In genomic region chr9:112097712-112098688, GRCh38 we compare ENCODE assay signal across 8 cellular contexts.
DNase-seq lines count a peak whose midpoint lies in the region; ATAC-seq and TF ChIP-seq lines count a peak whose summit lies in the region.

No MANE protein-coding gene starts in this region.

- H3K4me3 ChIP-seq in neural cell (ENCODE audit: low read length), result no peak overlapping the region

- TF ChIP-seq EP300 in neural cell (conservative IDR thresholded peaks at IDR 0.05; ENCODE audit: poor library complexity, severe bottlenecking), result no peak

- peak; percentile 85 for DNase-seq in KBM-7
- peak; percentile 21 for DNase-seq in OCI-M2 (lab: John Stamatoyannopoulos, UW; ENCODE audit: unreplicated experiment)
- DNase-seq in activated T-cell treated with anti-CD3 and anti-CD28 coated beads, Interleukin-2, amount 50 U/mL, for 1 hour, result peak; percentile 58
- DNase-seq in fibroblast of gingiva (ENCODE audit: low read depth), result peak; percentile 63
- DNase-seq in superior temporal gyrus (ENCODE audit: extremely low spot score), result peak; percentile 86

- no peak for ATAC-seq in GM18867 (IDR thresholded peaks at IDR 0.05; ENCODE audit: unreplicated experiment)

- no peak overlapping the region for H2AFZ ChIP-seq in neural cell (ENCODE audit: low read depth, low read length)

- H3K36me3 ChIP-seq in neural cell (ENCODE audit: insufficient read depth, low read length), result no peaks in the 10 kb centered on the region

- in situ Hi-C loops in KBM-7 (cut with MboI; ENCODE audit: low pct_unique_long_range_greater_than_20kb, low sequenced_read_pairs), result loop anchor here (25.0 kb wide), 3 partner anchors 264 to 614 kb away; partner anchors contain the start of gene INIP

- no peaks in the 10 kb centered on the region for H3K9me3 ChIP-seq in neural cell (ENCODE audit: low read length)

- H3K27me3 ChIP-seq in neural cell (ENCODE audit: insufficient read depth, low read depth, low read length), result no peaks in the 10 kb centered on the region

- no peak overlapping the region for H3K9ac ChIP-seq in neural cell (ENCODE audit: low read length)

- no peaks in the 10 kb centered on the region for H3K9me2 ChIP-seq in neural cell (ENCODE audit: insufficient read depth, low read length)

- TF ChIP-seq CTCF in GM12872 (IDR thresholded peaks at IDR 0.05; ENCODE audit: insufficient read depth, low read depth, low read length) (peak; percentile 91), neural cell (IDR thresholded peaks at IDR 0.05; ENCODE audit: poor library complexity, severe bottlenecking) (peak; percentile 62)

- H3K79me2 ChIP-seq in neural cell (replicated peaks; ENCODE audit: insufficient read depth, low read length), result no peaks in the 10 kb centered on the region

- TF ChIP-seq RAD21 in neural cell (conservative IDR thresholded peaks at IDR 0.05), result peak; percentile 54

- H4K20me1 ChIP-seq in neural cell (ENCODE audit: insufficient read depth), result no peaks in the 10 kb centered on the region

- H3K27ac ChIP-seq in neural cell (ENCODE audit: low read length), result no peak overlapping the region

- H3K4me2 ChIP-seq in neural cell (ENCODE audit: low read length), result no peak overlapping the region

- H3F3A ChIP-seq in neural cell (ENCODE audit: insufficient read depth, low read length, poor library complexity, severe bottlenecking), result no peaks in the 10 kb centered on the region

TF ChIP-seq in neural cell, 6 proteins besides CTCF, POLR2A, EP300 and RAD21:
- TF ChIP-seq SMC3 (conservative IDR thresholded peaks at IDR 0.05; ENCODE audit: poor library complexity) (peak; percentile 63), POLR2AphosphoS5 (IDR thresholded peaks at IDR 0.05) (no peak)

Comparison
In these comparisons a context has a peak if more than half of its experiments do, and no peak if none do; other contexts are left out.
1. DNase-seq: peak in every context shown above with its lines; median percentile 86 in superior temporal gyrus; 85 in KBM-7; 63 in fibroblast of gingiva; 58 in activated T-cell treated with anti-CD3 and anti-CD28 coated beads, Interleukin-2, amount 50 U/mL, for 1 hour; 21 in OCI-M2.